Comparison of ENCODE assay signal across 23 cellular contexts in the genomic region with DNA sequence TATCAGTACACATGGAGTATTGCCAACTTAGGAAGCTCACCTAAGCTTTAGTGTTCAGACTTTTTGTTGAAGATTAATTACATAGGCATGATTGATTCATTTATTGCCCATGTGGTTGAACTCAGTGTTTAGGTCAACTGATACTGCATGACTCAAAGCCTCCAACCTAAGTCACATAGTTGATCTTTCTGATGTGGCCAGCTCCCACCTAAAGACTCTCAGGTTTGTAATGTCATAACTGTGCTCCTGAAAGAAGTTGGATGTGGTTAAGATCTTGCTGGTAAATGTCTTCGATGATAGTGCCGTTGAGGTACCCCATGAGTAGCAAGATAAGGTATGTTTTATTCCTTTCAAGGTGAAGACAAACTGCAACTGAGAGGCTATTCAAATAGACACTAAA.
"Had no signal": no experiment of that assay in that cellular context is flagged by ENCODE, and none has a peak within 500 bp of the region (broad histone marks: within the 10 kb centered on the region; RNA-seq: fewer than 3 reads in every experiment).

No MANE protein-coding gene starts in this region.

- H3K9me3 Mint-ChIP-seq: activated B cell treated with CpG ODN at 0.5 μM for 24 hours had no signal

- H3K4me1 Mint-ChIP-seq: activated B cell treated with CpG ODN at 0.5 μM for 24 hours, neural crest cell had no signal

- H3K27ac Mint-ChIP-seq: activated B cell treated with CpG ODN at 0.5 μM for 24 hours; naive thymus-derived CD4-positive, alpha-beta T cell; T-cell had no signal

- H3K27me3 Mint-ChIP-seq: activated B cell treated with CpG ODN at 0.5 μM for 24 hours; naive thymus-derived CD4-positive, alpha-beta T cell had no signal

- ATAC-seq: esophagus mucosa; naive thymus-derived CD4-positive, alpha-beta T cell; pancreas; sciatic nerve; T-cell had no signal

- H3K4me3 Mint-ChIP-seq: activated B cell treated with CpG ODN at 0.5 μM for 24 hours; activated T-cell treated with anti-CD3 and anti-CD28 coated beads, Interleukin-2, amount 50 U/mL, for 4 hours; naive thymus-derived CD4-positive, alpha-beta T cell; neural crest cell; T-cell had no signal

- DNase-seq: activated B cell treated with CpG ODN at 0.5 μM for 24 hours; activated CD4-positive, alpha-beta T cell treated with anti-CD3 and anti-CD28 coated beads, Interleukin-2, amount 50 U/mL, for 1 hour; activated CD8-positive, alpha-beta memory T cell treated with anti-CD3 and anti-CD28 coated beads, Interleukin-2, amount 50 U/mL, for 48 hours; activated naive CD4-positive, alpha-beta T cell treated with Interleukin-2 at 50 U/mL for 16 hours; activated T-cell treated with anti-CD3 and anti-CD28 coated beads, Interleukin-2, amount 50 U/mL, for 4 hours; central memory CD4-positive, alpha-beta T cell; foreskin fibroblast; head of caudate nucleus; hippocampal formation; kidney; midbrain; naive thymus-derived CD4-positive, alpha-beta T cell; nucleus accumbens; pancreas; retina; stimulated activated CD4-positive, alpha-beta T cell treated with anti-CD3 and anti-CD28 coated beads, Interleukin-2, amount 100 ng/mL, for 24 hours; stomach; T-cell; thyroid gland; upper lobe of left lung had no signal
